In genomic region chr12:110074089-110074488, GRCh38 we compare ENCODE assay signal across 1 cellular context.
TF ChIP-seq lines count a peak whose summit lies in the region.

No MANE protein-coding gene starts in this region.

TF ChIP-seq in HepG2, 621 proteins besides CTCF, POLR2A, EP300 and RAD21 (continues in another document):
- TF ChIP-seq ETV5 (CRISPR knock-in tag; IDR thresholded peaks at IDR 0.05; ENCODE audit: borderline replicate concordance) (peak; percentile 49; the same call in 1 of the 2 replicates), GATAD2A (CRISPR knock-in tag; IDR thresholded peaks at IDR 0.05) (peak; percentile 28; the same call in 1 of the 2 replicates), MAZ (IDR thresholded peaks at IDR 0.05; ENCODE audit: borderline replicate concordance, low read depth, low read length) (no peak), MAZ (CRISPR knock-in tag; IDR thresholded peaks at IDR 0.05; ENCODE audit: low read depth) (0 out of 2 replicates have a peak, but pooled peaks have one; percentile 30), ZNF503 (CRISPR knock-in tag; IDR thresholded peaks at IDR 0.05) (no peak), KAT2B (IDR thresholded peaks at IDR 0.05; ENCODE audit: borderline replicate concordance, low read depth, low read length) (peak; percentile 22; the same call in 1 of the 2 replicates), MIXL1 (CRISPR knock-in tag; IDR thresholded peaks at IDR 0.05) (0 out of 2 replicates have a peak, but pooled peaks have one; percentile 34), ARNT (IDR thresholded peaks at IDR 0.05) (no peak), ARID3A (IDR thresholded peaks at IDR 0.05; ENCODE audit: low read depth, low read length) (no peak), TEAD2 (CRISPR knock-in tag; IDR thresholded peaks at IDR 0.05) (no peak), NR2C2 (CRISPR knock-in tag; IDR thresholded peaks at IDR 0.05; ENCODE audit: borderline replicate concordance) (peak; percentile 90), SAP130 (CRISPR knock-in tag; IDR thresholded peaks at IDR 0.05; ENCODE audit: low read depth) (0 out of 2 replicates have a peak, but pooled peaks have one; percentile 19), ONECUT2 (CRISPR knock-in tag; IDR thresholded peaks at IDR 0.05) (peak; percentile 72), ZNF280D (CRISPR knock-in tag; IDR thresholded peaks at IDR 0.05) (no peak), FOXK1 (CRISPR knock-in tag; IDR thresholded peaks at IDR 0.05; ENCODE audit: borderline replicate concordance, low read depth) (no peak), PAXIP1 (CRISPR knock-in tag; conservative IDR thresholded peaks at IDR 0.05) (peak; percentile 40), RXRA (CRISPR knock-in tag; IDR thresholded peaks at IDR 0.05) (no peak), SALL1 (CRISPR knock-in tag; IDR thresholded peaks at IDR 0.05) (peak; percentile 44), ZSCAN31 (CRISPR knock-in tag; IDR thresholded peaks at IDR 0.05; ENCODE audit: low read depth) (peak; percentile 54; the same call in 1 of the 2 replicates), MEF2D (CRISPR knock-in tag; IDR thresholded peaks at IDR 0.05) (no peak), RARA (CRISPR knock-in tag; IDR thresholded peaks at IDR 0.05) (0 out of 2 replicates have a peak, but pooled peaks have one; percentile 17), GABPB1 (CRISPR knock-in tag; IDR thresholded peaks at IDR 0.05) (peak; percentile 71), RORA (CRISPR knock-in tag; IDR thresholded peaks at IDR 0.05) (no peak), PPARG (CRISPR knock-in tag; conservative IDR thresholded peaks at IDR 0.05) (0 out of 2 replicates have a peak, but pooled peaks have one; percentile 21), GABPA (IDR thresholded peaks at IDR 0.05; ENCODE audit: low read depth, low read length) (no peak), GABPA (CRISPR knock-in tag; IDR thresholded peaks at IDR 0.05; ENCODE audit: low read depth) (peak; percentile 84), ARNT2 (CRISPR knock-in tag; IDR thresholded peaks at IDR 0.05; ENCODE audit: low read depth) (no peak), ZNF614 (CRISPR knock-in tag; IDR thresholded peaks at IDR 0.05; ENCODE audit: borderline replicate concordance) (peak; percentile 34; the same call in 1 of the 2 replicates), ZNF605 (CRISPR knock-in tag; IDR thresholded peaks at IDR 0.05) (0 out of 2 replicates have a peak, but pooled peaks have one; percentile 46), ETS1 (CRISPR knock-in tag; IDR thresholded peaks at IDR 0.05) (no peak), CEBPB (IDR thresholded peaks at IDR 0.05; ENCODE audit: borderline replicate concordance, low read depth, low read length) (no peak), ZNF275 (CRISPR knock-in tag; IDR thresholded peaks at IDR 0.05; ENCODE audit: borderline replicate concordance) (no peak), CREM (IDR thresholded peaks at IDR 0.05) (no peak), CREM (CRISPR knock-in tag; IDR thresholded peaks at IDR 0.05) (no peak), MNT (IDR thresholded peaks at IDR 0.05) (no peak), KAT8 (CRISPR knock-in tag; IDR thresholded peaks at IDR 0.05) (0 out of 2 replicates have a peak, but pooled peaks have one; percentile 32), ZNF251 (CRISPR knock-in tag; IDR thresholded peaks at IDR 0.05) (no peak), POLR2AphosphoS5 (IDR thresholded peaks at IDR 0.05; ENCODE audit: low read depth, low read length) (no peak)
- TF ChIP-seq, protein P1, sequence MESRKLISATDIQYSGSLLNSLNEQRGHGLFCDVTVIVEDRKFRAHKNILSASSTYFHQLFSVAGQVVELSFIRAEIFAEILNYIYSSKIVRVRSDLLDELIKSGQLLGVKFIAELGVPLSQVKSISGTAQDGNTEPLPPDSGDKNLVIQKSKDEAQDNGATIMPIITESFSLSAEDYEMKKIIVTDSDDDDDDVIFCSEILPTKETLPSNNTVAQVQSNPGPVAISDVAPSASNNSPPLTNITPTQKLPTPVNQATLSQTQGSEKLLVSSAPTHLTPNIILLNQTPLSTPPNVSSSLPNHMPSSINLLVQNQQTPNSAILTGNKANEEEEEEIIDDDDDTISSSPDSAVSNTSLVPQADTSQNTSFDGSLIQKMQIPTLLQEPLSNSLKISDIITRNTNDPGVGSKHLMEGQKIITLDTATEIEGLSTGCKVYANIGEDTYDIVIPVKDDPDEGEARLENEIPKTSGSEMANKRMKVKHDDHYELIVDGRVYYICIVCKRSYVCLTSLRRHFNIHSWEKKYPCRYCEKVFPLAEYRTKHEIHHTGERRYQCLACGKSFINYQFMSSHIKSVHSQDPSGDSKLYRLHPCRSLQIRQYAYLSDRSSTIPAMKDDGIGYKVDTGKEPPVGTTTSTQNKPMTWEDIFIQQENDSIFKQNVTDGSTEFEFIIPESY (CRISPR knock-in tag; IDR thresholded peaks at IDR 0.05) = no peak
- TF ChIP-seq, protein P2, sequence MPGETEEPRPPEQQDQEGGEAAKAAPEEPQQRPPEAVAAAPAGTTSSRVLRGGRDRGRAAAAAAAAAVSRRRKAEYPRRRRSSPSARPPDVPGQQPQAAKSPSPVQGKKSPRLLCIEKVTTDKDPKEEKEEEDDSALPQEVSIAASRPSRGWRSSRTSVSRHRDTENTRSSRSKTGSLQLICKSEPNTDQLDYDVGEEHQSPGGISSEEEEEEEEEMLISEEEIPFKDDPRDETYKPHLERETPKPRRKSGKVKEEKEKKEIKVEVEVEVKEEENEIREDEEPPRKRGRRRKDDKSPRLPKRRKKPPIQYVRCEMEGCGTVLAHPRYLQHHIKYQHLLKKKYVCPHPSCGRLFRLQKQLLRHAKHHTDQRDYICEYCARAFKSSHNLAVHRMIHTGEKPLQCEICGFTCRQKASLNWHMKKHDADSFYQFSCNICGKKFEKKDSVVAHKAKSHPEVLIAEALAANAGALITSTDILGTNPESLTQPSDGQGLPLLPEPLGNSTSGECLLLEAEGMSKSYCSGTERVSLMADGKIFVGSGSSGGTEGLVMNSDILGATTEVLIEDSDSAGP (CRISPR knock-in tag; IDR thresholded peaks at IDR 0.05; ENCODE audit: borderline replicate concordance) = no peak
